In the genomic region with DNA sequence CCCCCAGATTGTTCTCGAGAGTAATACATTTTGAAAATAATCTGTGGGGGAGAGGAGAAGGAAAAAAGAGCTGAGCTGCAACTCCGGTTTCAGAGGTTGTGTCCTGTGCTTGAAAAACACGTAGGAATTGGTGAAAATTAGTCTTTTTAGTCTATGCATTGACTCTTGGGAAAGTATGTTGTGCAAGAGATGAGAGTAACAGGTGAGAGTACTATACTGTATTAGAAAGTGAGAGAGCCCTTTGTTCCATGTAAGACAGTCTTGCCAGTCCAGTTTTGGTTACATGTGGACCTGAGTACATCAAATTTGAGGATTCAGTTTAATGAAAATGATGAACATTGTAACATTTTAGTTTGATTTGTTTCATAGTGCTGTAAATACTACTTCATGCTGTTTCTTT, we compare ENCODE assay signal across 2 cellular contexts.
TF ChIP-seq lines count a peak whose summit lies in the region.

No MANE protein-coding gene starts in this region.

TF ChIP-seq in HEK293, 187 proteins besides CTCF, POLR2A, EP300 and RAD21:
- TF ChIP-seq ZNF501 (tag by site-specific recombination; IDR thresholded peaks at IDR 0.05): no peak
- TF ChIP-seq ZNF223 (tag by site-specific recombination; IDR thresholded peaks at IDR 0.05): no peak
- TF ChIP-seq MYNN (tag by site-specific recombination; IDR thresholded peaks at IDR 0.05; ENCODE audit: borderline replicate concordance): no peak
- TF ChIP-seq ZNF311 (tag by site-specific recombination; IDR thresholded peaks at IDR 0.05; ENCODE audit: borderline replicate concordance): no peak
- TF ChIP-seq PRDM1 (tag by site-specific recombination; IDR thresholded peaks at IDR 0.05): peak; percentile 83
- TF ChIP-seq, protein P1, sequence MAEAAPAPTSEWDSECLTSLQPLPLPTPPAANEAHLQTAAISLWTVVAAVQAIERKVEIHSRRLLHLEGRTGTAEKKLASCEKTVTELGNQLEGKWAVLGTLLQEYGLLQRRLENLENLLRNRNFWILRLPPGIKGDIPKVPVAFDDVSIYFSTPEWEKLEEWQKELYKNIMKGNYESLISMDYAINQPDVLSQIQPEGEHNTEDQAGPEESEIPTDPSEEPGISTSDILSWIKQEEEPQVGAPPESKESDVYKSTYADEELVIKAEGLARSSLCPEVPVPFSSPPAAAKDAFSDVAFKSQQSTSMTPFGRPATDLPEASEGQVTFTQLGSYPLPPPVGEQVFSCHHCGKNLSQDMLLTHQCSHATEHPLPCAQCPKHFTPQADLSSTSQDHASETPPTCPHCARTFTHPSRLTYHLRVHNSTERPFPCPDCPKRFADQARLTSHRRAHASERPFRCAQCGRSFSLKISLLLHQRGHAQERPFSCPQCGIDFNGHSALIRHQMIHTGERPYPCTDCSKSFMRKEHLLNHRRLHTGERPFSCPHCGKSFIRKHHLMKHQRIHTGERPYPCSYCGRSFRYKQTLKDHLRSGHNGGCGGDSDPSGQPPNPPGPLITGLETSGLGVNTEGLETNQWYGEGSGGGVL (tag by site-specific recombination; IDR thresholded peaks at IDR 0.05): no peak
- TF ChIP-seq ZNF214 (tag by site-specific recombination; IDR thresholded peaks at IDR 0.05; ENCODE audit: borderline replicate concordance): no peak
- no peak for TF ChIP-seq ZNF843 (tag by site-specific recombination; IDR thresholded peaks at IDR 0.05)
- no peak for TF ChIP-seq ZNF174 (tag by site-specific recombination; IDR thresholded peaks at IDR 0.05)
- TF ChIP-seq SCRT2 (tag by site-specific recombination; IDR thresholded peaks at IDR 0.05): peak; percentile 76

TF ChIP-seq in GM12878, 131 proteins besides CTCF, POLR2A, EP300 and RAD21:
- TF ChIP-seq ZSCAN29 (IDR thresholded peaks at IDR 0.05) (no peak), ETV6 (conservative IDR thresholded peaks at IDR 0.05 in 1 of 2, IDR thresholded peaks at IDR 0.05 in 1 of 2; ENCODE audit: borderline replicate concordance in 1 of 2, low read depth in 1 of 2) (no peak), ZZZ3 (IDR thresholded peaks at IDR 0.05; ENCODE audit: control insufficient read depth, insufficient read length, low read depth) (no peak), MTA2 (IDR thresholded peaks at IDR 0.05; ENCODE audit: low read depth) (no peak), SPI1 (IDR thresholded peaks at IDR 0.05; ENCODE audit: borderline replicate concordance, insufficient read depth, low read depth, low read length) (no peak), PAX8 (IDR thresholded peaks at IDR 0.05) (no peak), CBX5 (IDR thresholded peaks at IDR 0.05; ENCODE audit: low read depth) (no peak), TCF3 (IDR thresholded peaks at IDR 0.05; ENCODE audit: borderline replicate concordance, insufficient read depth, low read depth, low read length) (no peak), ZNF384 (IDR thresholded peaks at IDR 0.05; ENCODE audit: borderline replicate concordance, low read depth, low read length) (no peak)
- TF ChIP-seq, protein P2, sequence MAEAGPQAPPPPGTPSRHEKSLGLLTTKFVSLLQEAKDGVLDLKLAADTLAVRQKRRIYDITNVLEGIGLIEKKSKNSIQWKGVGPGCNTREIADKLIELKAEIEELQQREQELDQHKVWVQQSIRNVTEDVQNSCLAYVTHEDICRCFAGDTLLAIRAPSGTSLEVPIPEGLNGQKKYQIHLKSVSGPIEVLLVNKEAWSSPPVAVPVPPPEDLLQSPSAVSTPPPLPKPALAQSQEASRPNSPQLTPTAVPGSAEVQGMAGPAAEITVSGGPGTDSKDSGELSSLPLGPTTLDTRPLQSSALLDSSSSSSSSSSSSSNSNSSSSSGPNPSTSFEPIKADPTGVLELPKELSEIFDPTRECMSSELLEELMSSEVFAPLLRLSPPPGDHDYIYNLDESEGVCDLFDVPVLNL (IDR thresholded peaks at IDR 0.05; ENCODE audit: low read depth, low read length): no peak
- TF ChIP-seq, protein P3, sequence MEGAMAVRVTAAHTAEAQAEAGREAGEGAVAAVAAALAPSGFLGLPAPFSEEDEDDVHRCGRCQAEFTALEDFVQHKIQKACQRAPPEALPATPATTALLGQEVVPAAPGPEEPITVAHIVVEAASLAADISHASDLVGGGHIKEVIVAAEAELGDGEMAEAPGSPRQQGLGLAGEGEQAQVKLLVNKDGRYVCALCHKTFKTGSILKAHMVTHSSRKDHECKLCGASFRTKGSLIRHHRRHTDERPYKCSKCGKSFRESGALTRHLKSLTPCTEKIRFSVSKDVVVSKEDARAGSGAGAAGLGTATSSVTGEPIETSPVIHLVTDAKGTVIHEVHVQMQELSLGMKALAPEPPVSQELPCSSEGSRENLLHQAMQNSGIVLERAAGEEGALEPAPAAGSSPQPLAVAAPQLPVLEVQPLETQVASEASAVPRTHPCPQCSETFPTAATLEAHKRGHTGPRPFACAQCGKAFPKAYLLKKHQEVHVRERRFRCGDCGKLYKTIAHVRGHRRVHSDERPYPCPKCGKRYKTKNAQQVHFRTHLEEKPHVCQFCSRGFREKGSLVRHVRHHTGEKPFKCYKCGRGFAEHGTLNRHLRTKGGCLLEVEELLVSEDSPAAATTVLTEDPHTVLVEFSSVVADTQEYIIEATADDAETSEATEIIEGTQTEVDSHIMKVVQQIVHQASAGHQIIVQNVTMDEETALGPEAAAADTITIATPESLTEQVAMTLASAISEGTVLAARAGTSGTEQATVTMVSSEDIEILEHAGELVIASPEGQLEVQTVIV (IDR thresholded peaks at IDR 0.05; ENCODE audit: borderline replicate concordance, partially characterized antibody): no peak
- TF ChIP-seq, protein P4, sequence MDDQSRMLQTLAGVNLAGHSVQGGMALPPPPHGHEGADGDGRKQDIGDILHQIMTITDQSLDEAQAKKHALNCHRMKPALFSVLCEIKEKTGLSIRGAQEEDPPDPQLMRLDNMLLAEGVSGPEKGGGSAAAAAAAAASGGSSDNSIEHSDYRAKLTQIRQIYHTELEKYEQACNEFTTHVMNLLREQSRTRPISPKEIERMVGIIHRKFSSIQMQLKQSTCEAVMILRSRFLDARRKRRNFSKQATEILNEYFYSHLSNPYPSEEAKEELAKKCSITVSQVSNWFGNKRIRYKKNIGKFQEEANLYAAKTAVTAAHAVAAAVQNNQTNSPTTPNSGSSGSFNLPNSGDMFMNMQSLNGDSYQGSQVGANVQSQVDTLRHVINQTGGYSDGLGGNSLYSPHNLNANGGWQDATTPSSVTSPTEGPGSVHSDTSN (IDR thresholded peaks at IDR 0.05; ENCODE audit: insufficient replicate concordance, low read depth, low read length): no peak
